ENCODE assay signal across 1 cellular context in the genomic region with DNA sequence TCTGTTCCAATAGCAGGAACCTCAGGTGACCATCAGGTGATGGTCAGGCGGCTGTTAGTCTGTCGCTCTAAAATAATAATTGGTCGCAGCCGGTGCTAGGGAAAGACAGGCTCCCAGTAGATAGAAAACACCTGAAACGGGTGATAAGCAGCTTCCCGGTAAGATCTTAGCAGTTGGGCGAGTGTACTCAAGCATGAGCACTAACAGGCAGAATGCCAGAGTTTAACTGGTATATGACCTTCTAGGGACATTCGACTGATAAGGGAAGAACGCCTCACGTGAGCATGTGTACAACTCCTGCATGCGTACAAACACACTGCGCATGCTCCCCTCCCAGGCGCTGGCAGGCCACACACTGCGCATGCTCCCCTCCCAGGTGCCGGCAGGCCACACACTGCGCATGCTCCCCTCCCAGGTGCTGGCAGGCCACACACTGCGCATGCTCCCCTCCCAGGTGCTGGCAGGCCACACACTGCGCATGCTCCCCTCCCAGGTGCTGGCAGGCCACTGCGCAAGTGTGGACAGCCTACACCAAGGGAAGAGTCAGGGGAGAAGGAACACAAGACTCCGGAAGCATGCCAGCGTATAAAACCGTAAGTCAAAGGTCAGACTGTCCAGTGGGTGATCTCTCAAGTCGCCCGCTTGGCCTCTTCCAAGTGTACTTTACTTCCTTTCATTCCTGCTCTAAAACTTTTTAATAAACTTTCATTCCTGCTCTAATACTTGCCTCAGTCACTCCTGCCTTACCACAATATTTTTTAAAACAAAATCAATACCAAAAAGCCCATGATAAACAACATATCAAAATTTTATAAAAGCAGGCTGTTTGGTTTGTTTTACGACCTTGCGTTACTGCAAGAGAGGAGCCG.
TF ChIP-seq lines count a peak whose summit lies in the region.

No MANE protein-coding gene starts in this region.

TF ChIP-seq in HepG2, 621 proteins besides CTCF, POLR2A, EP300 and RAD21 (continued from another document):
- TF ChIP-seq, protein P1, sequence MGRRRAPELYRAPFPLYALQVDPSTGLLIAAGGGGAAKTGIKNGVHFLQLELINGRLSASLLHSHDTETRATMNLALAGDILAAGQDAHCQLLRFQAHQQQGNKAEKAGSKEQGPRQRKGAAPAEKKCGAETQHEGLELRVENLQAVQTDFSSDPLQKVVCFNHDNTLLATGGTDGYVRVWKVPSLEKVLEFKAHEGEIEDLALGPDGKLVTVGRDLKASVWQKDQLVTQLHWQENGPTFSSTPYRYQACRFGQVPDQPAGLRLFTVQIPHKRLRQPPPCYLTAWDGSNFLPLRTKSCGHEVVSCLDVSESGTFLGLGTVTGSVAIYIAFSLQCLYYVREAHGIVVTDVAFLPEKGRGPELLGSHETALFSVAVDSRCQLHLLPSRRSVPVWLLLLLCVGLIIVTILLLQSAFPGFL (CRISPR knock-in tag; IDR thresholded peaks at IDR 0.05), result no peak
- TF ChIP-seq ZFAT (CRISPR knock-in tag; conservative IDR thresholded peaks at IDR 0.05) (no peak), ZNF317 (CRISPR knock-in tag; IDR thresholded peaks at IDR 0.05) (peak; percentile 81; the same call in 1 of the 2 replicates), MAZ (IDR thresholded peaks at IDR 0.05; ENCODE audit: borderline replicate concordance, low read depth, low read length) (no peak), MAZ (CRISPR knock-in tag; IDR thresholded peaks at IDR 0.05; ENCODE audit: low read depth) (peak; percentile 84), THAP11 (CRISPR knock-in tag; IDR thresholded peaks at IDR 0.05) (peak; percentile 85), HNF4A (CRISPR knock-in tag; IDR thresholded peaks at IDR 0.05) (peak; percentile 43), BCL6 (CRISPR knock-in tag; IDR thresholded peaks at IDR 0.05) (peak; percentile 56), SPEN (CRISPR knock-in tag; IDR thresholded peaks at IDR 0.05; ENCODE audit: low read depth) (no peak; the same call in 1 of the 2 replicates), ZNF563 (CRISPR knock-in tag; IDR thresholded peaks at IDR 0.05) (no peak), ZNF615 (CRISPR knock-in tag; IDR thresholded peaks at IDR 0.05; ENCODE audit: borderline replicate concordance) (no peak; the same call in 1 of the 2 replicates), ZFY (CRISPR knock-in tag; IDR thresholded peaks at IDR 0.05) (peak; percentile 74), EED (CRISPR knock-in tag; IDR thresholded peaks at IDR 0.05) (0 out of 2 replicates have a peak, but pooled peaks have one; percentile 52), ZNF34 (CRISPR knock-in tag; IDR thresholded peaks at IDR 0.05; ENCODE audit: borderline replicate concordance) (no peak), SIX1 (CRISPR knock-in tag; IDR thresholded peaks at IDR 0.05; ENCODE audit: borderline replicate concordance) (no peak), ZNF589 (CRISPR knock-in tag; conservative IDR thresholded peaks at IDR 0.05) (no peak)
- TF ChIP-seq, protein P2, sequence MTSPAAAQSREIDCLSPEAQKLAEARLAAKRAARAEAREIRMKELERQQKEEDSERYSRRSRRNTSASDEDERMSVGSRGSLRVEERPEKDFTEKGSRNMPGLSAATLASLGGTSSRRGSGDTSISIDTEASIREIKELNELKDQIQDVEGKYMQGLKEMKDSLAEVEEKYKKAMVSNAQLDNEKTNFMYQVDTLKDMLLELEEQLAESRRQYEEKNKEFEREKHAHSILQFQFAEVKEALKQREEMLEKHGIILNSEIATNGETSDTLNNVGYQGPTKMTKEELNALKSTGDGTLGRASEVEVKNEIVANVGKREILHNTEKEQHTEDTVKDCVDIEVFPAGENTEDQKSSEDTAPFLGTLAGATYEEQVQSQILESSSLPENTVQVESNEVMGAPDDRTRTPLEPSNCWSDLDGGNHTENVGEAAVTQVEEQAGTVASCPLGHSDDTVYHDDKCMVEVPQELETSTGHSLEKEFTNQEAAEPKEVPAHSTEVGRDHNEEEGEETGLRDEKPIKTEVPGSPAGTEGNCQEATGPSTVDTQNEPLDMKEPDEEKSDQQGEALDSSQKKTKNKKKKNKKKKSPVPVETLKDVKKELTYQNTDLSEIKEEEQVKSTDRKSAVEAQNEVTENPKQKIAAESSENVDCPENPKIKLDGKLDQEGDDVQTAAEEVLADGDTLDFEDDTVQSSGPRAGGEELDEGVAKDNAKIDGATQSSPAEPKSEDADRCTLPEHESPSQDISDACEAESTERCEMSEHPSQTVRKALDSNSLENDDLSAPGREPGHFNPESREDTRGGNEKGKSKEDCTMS (CRISPR knock-in tag; conservative IDR thresholded peaks at IDR 0.05), result no peak
- TF ChIP-seq, protein P3, sequence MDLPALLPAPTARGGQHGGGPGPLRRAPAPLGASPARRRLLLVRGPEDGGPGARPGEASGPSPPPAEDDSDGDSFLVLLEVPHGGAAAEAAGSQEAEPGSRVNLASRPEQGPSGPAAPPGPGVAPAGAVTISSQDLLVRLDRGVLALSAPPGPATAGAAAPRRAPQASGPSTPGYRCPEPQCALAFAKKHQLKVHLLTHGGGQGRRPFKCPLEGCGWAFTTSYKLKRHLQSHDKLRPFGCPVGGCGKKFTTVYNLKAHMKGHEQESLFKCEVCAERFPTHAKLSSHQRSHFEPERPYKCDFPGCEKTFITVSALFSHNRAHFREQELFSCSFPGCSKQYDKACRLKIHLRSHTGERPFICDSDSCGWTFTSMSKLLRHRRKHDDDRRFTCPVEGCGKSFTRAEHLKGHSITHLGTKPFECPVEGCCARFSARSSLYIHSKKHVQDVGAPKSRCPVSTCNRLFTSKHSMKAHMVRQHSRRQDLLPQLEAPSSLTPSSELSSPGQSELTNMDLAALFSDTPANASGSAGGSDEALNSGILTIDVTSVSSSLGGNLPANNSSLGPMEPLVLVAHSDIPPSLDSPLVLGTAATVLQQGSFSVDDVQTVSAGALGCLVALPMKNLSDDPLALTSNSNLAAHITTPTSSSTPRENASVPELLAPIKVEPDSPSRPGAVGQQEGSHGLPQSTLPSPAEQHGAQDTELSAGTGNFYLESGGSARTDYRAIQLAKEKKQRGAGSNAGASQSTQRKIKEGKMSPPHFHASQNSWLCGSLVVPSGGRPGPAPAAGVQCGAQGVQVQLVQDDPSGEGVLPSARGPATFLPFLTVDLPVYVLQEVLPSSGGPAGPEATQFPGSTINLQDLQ (CRISPR knock-in tag; IDR thresholded peaks at IDR 0.05), result no peak
- TF ChIP-seq, protein P4, sequence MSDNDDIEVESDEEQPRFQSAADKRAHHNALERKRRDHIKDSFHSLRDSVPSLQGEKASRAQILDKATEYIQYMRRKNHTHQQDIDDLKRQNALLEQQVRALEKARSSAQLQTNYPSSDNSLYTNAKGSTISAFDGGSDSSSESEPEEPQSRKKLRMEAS (IDR thresholded peaks at IDR 0.05), result peak; percentile 78
